Comparison of ENCODE assay signal across 15 cellular contexts in genomic region chr9:127516835-127517607, GRCh38.
"Had no signal": no experiment of that assay in that cellular context is flagged by ENCODE, and none has a peak within 500 bp of the region (broad histone marks: within the 10 kb centered on the region; RNA-seq: fewer than 3 reads in every experiment).

No MANE protein-coding gene starts in this region.

- H3K27me3 Mint-ChIP-seq: activated naive CD8-positive, alpha-beta T cell treated with anti-CD3 and anti-CD28 coated beads, Interleukin-2, amount 50 U/mL, for 24 hours; activated T-helper 17 cell treated with anti-CD3 and anti-CD28 coated beads, Interleukin-2, amount 50 U/mL, for 72 hours had no signal

- H3K4me1 ChIP-seq: parathyroid adenoma had no signal

- ATAC-seq: activated CD4-positive, CD25-positive, alpha-beta regulatory T cell treated with anti-CD3 and anti-CD28 coated beads, Interleukin-2, amount 50 U/mL, for 24 hours; activated naive CD8-positive, alpha-beta T cell treated with anti-CD3 and anti-CD28 coated beads, Interleukin-2, amount 50 U/mL, for 24 hours; activated T-helper 17 cell treated with anti-CD3 and anti-CD28 coated beads, Interleukin-2, amount 50 U/mL, for 72 hours; left lobe of liver; stimulated activated memory B cell treated with anti-CD40 and anti-IgM and Interleukin-4, amounts not matched to agents 10 μg/mL and 1 μg/mL and 100 μg/mL, for 72 hours had no signal

- H3K79me2 ChIP-seq: parathyroid adenoma had no signal

- H3K4me3 ChIP-seq: breast epithelium had no signal

- H2AFZ ChIP-seq: parathyroid adenoma had no signal

- H3K4me3 Mint-ChIP-seq: activated naive CD4-positive, alpha-beta T cell treated with anti-CD3 and anti-CD28 coated beads for 36 hours; activated naive CD8-positive, alpha-beta T cell treated with anti-CD3 and anti-CD28 coated beads, Interleukin-2, amount 50 U/mL, for 24 hours; activated T-helper 17 cell treated with anti-CD3 and anti-CD28 coated beads, Interleukin-2, amount 50 U/mL, for 72 hours; stimulated activated memory B cell treated with anti-CD40 and anti-IgM and Interleukin-4, amounts not matched to agents 10 μg/mL and 1 μg/mL and 100 μg/mL, for 72 hours had no signal

- H3K4me1 Mint-ChIP-seq: activated T-helper 17 cell treated with anti-CD3 and anti-CD28 coated beads, Interleukin-2, amount 50 U/mL, for 72 hours had no signal

- H3K27ac Mint-ChIP-seq: activated naive CD4-positive, alpha-beta T cell treated with anti-CD3 and anti-CD28 coated beads for 36 hours; activated naive CD8-positive, alpha-beta T cell treated with anti-CD3 and anti-CD28 coated beads, Interleukin-2, amount 50 U/mL, for 24 hours had no signal

- H3K27ac ChIP-seq: parathyroid adenoma had no signal

- H3K9me3 ChIP-seq: breast epithelium had no signal

- H3K27me3 ChIP-seq: breast epithelium had no signal

- DNase-seq: activated naive CD4-positive, alpha-beta T cell treated with anti-CD3 and anti-CD28 coated beads for 36 hours; activated naive CD8-positive, alpha-beta T cell treated with anti-CD3 and anti-CD28 coated beads, Interleukin-2, amount 50 U/mL, for 24 hours; cerebellar nuclear complex; dermis blood vessel endothelial cell; erythroblast; mammary epithelial cell; naive B cell; stimulated activated CD4-positive, alpha-beta T cell treated with anti-CD3 and anti-CD28 coated beads, Interleukin-12 subunit alpha, Interleukin-12 subunit beta, amount 100 ng/mL, for 4 hours; T-helper 9 cell had no signal

- H3K9me3 Mint-ChIP-seq: activated naive CD4-positive, alpha-beta T cell treated with anti-CD3 and anti-CD28 coated beads for 36 hours; activated naive CD8-positive, alpha-beta T cell treated with anti-CD3 and anti-CD28 coated beads, Interleukin-2, amount 50 U/mL, for 24 hours; activated T-helper 17 cell treated with anti-CD3 and anti-CD28 coated beads, Interleukin-2, amount 50 U/mL, for 72 hours; stimulated activated memory B cell treated with anti-CD40 and anti-IgM and Interleukin-4, amounts not matched to agents 10 μg/mL and 1 μg/mL and 100 μg/mL, for 72 hours had no signal

- H3K36me3 Mint-ChIP-seq: naive B cell; stimulated activated memory B cell treated with anti-CD40 and anti-IgM and Interleukin-4, amounts not matched to agents 10 μg/mL and 1 μg/mL and 100 μg/mL, for 72 hours had no signal
